In the genomic region with DNA sequence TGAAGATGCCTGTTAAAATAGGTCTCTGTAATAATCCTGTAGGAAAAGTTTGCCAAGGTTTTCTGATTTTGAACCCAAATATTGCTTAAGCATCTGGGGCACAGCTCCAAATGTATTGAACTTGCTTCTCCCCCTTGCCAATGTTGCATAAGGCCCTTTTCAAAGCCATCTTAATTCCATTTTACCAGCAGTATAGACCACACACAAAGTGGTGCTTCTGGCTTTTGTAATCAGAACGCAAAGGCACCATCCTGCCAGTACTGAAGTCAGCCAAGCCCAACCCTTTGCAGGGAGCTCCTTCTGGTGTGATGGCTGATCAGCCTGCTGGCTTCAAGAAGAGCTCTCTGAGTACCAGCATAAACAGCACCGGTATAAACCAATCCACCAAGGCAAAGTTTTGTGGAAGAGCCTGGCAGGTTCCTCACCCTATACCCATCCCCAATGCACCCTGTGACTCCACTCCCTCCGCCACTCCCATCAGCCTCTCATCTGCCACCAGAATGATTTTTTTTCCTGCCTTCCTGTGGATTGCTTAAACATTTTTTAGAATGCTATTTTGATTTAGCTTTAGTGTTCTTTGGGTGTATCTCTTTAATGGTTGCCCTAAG, we compare ENCODE assay signal across 1 cellular context.
TF ChIP-seq lines count a peak whose summit lies in the region.

No MANE protein-coding gene starts in this region.

TF ChIP-seq in GM23338, 12 proteins besides CTCF, POLR2A, EP300 and RAD21 (continued from another document):
- TF ChIP-seq NANOG (IDR thresholded peaks at IDR 0.05; ENCODE audit: borderline replicate concordance) (no peak), EZH2 (IDR thresholded peaks at IDR 0.05; ENCODE audit: low read depth, unreplicated experiment) (no peak), POLR2AphosphoS5 (IDR thresholded peaks at IDR 0.05; ENCODE audit: low read depth) (no peak), CREB1 (CRISPR knock-in tag; IDR thresholded peaks at IDR 0.05; ENCODE audit: low read depth) (no peak), ZNF462 (CRISPR knock-in tag; IDR thresholded peaks at IDR 0.05) (no peak), JUNB (IDR thresholded peaks at IDR 0.05; ENCODE audit: unreplicated experiment) (no peak)
- TF ChIP-seq, protein P1, sequence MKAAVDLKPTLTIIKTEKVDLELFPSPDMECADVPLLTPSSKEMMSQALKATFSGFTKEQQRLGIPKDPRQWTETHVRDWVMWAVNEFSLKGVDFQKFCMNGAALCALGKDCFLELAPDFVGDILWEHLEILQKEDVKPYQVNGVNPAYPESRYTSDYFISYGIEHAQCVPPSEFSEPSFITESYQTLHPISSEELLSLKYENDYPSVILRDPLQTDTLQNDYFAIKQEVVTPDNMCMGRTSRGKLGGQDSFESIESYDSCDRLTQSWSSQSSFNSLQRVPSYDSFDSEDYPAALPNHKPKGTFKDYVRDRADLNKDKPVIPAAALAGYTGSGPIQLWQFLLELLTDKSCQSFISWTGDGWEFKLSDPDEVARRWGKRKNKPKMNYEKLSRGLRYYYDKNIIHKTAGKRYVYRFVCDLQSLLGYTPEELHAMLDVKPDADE (IDR thresholded peaks at IDR 0.05), result no peak
